In genomic region chr22:49380095-49380827, GRCh38 we compare ENCODE assay signal across 30 cellular contexts.
DNase-seq lines count a peak whose midpoint lies in the region; ATAC-seq and TF ChIP-seq lines count a peak whose summit lies in the region.
"Had no signal": no experiment of that assay in that cellular context is flagged by ENCODE, and none has a peak within 500 bp of the region (broad histone marks: within the 10 kb centered on the region; RNA-seq: fewer than 3 reads in every experiment).

No MANE protein-coding gene starts in this region.

- no peaks in the 10 kb centered on the region for H3K36me3 Mint-ChIP-seq in memory B cell
- H3K36me3 Mint-ChIP-seq: activated naive CD8-positive, alpha-beta T cell treated with anti-CD3 and anti-CD28 coated beads for 36 hours; naive thymus-derived CD4-positive, alpha-beta T cell had no signal

- peaks cover 52% of the 10 kb centered on the region for H3K9me3 ChIP-seq in BLaER1
- peaks cover 60% of the 10 kb centered on the region for H3K9me3 ChIP-seq in OCI-LY7 (ENCODE audit: low read length)
- H3K9me3 ChIP-seq: BE2C, prostate gland, sigmoid colon, stomach, thyroid gland had no signal

- no peak for TF ChIP-seq CTCF in OCI-LY7 (conservative IDR thresholded peaks at IDR 0.05; ENCODE audit: low read length)

- intact Hi-C loops in OCI-LY7 (cut with micrococcal nuclease; ENCODE audit: unreplicated experiment) = loop anchor here (1.0 to 2.0 kb wide), 2 partner anchors 20 to 29 kb away; no protein-coding TSS in a partner anchor

- H4K20me1 ChIP-seq in BLaER1 (no peaks in the 10 kb centered on the region), OCI-LY7 (ENCODE audit: insufficient read depth, low read length) (no peaks in the 10 kb centered on the region)

- CTCF ChIA-PET in OCI-LY7 (lab: Charles Lee; ENCODE audit: unreplicated experiment) = no interaction called here

- H3K36me3 ChIP-seq in BLaER1 (no peaks in the 10 kb centered on the region), OCI-LY7 (ENCODE audit: insufficient read depth, low read length) (peaks cover 36% of the 10 kb centered on the region)
- H3K36me3 ChIP-seq: BE2C, prostate gland, sigmoid colon, SJCRH30, stomach, thyroid gland had no signal

- POLR2A ChIA-PET in OCI-LY7 (lab: Charles Lee) = interaction anchor here (0.8 to 2.1 kb wide), 7 partner anchors 9 to 1276 kb away, joined by 3 to 10 read pairs (median 5); no protein-coding TSS in a partner anchor

- BruUV-seq in OCI-LY7 (replicated peaks; lab: Mats Ljungman, UMichigan) = TSS peak; percentile 99

- DNase-seq in G401 (ENCODE audit: low spot score) (peak; percentile 35), OCI-LY7 (ENCODE audit: low spot score) (peak; percentile 96), memory B cell (ENCODE audit: low spot score in 2 of 2) (peak in 1 of 2 donors; percentile 4), T-helper 9 cell (no peak), DMS114 treated with DMSO at 0.1 percent for 48 hours (lab: John Stamatoyannopoulos, UW; ENCODE audit: unreplicated experiment) (no peak)
- no peak for DNase-seq in activated CD4-positive, alpha-beta T cell treated with anti-CD3 and anti-CD28 coated beads for 1 hour
- DNase-seq: activated CD4-positive, alpha-beta T cell treated with anti-CD3 and anti-CD28 coated beads for 4 hours; activated gamma-delta T cell; activated naive CD8-positive, alpha-beta T cell treated with anti-CD3 and anti-CD28 coated beads for 36 hours; activated T-cell treated with anti-CD3 and anti-CD28 coated beads, Interleukin-2, amount 50 U/mL, for 4 hours; BE2C; caudate nucleus; DMS 273 treated with DMSO at 0.1 percent for 48 hours; effector memory CD8-positive, alpha-beta T cell; GM23248; left ventricle myocardium superior; midbrain; naive thymus-derived CD4-positive, alpha-beta T cell; NCI-H187; NCI-H526 treated with DMSO at 0.1 percent for 48 hours; sigmoid colon; SJCRH30; stimulated activated CD4-positive, alpha-beta T cell treated with anti-CD3 and anti-CD28 coated beads, Interleukin-4, amount 100 ng/mL, for 1 hour; SW 1271; thyroid gland had no signal

- no peak overlapping the region for H3K4me3 Mint-ChIP-seq in memory B cell
- H3K4me3 Mint-ChIP-seq: activated naive CD8-positive, alpha-beta T cell treated with anti-CD3 and anti-CD28 coated beads for 36 hours; activated T-cell treated with anti-CD3 and anti-CD28 coated beads, Interleukin-2, amount 50 U/mL, for 4 hours; effector memory CD8-positive, alpha-beta T cell had no signal

- in situ Hi-C loops in G401 (cut with HindIII; ENCODE audit: low sequenced_read_pairs) = no loop called here

- peak; percentile 78 for ATAC-seq in memory B cell (ENCODE audit: low read depth)
- ATAC-seq: activated T-cell treated with anti-CD3 and anti-CD28 coated beads, Interleukin-2, amount 50 U/mL, for 4 hours; effector memory CD8-positive, alpha-beta T cell; esophagus mucosa; left ventricle myocardium superior; naive thymus-derived CD4-positive, alpha-beta T cell had no signal

- no peaks in the 10 kb centered on the region for H3K27me3 Mint-ChIP-seq in memory B cell

- H3K4me1 ChIP-seq in BLaER1 (peaks cover 40% of the 10 kb centered on the region), OCI-LY7 (ENCODE audit: insufficient read depth, low read length, poor library complexity, severe bottlenecking) (peaks cover 58% of the 10 kb centered on the region)
- H3K4me1 ChIP-seq: BE2C, prostate gland, sigmoid colon, SJCRH30, stomach, thyroid gland had no signal

- peaks cover 12% of the 10 kb centered on the region for H3K9me3 Mint-ChIP-seq in memory B cell
- H3K9me3 Mint-ChIP-seq: activated naive CD8-positive, alpha-beta T cell treated with anti-CD3 and anti-CD28 coated beads for 36 hours; effector memory CD8-positive, alpha-beta T cell had no signal

- peak overlapping the region; percentile 68 for H3K4me2 ChIP-seq in BLaER1
- peak overlapping the region; percentile 66 for H3K4me2 ChIP-seq in OCI-LY7 (ENCODE audit: low read length)

- H3K9me2 ChIP-seq in OCI-LY7 (ENCODE audit: insufficient read depth, low read length) = no peaks in the 10 kb centered on the region

- no peaks in the 10 kb centered on the region for H3K27me3 ChIP-seq in BLaER1
- H3K27me3 ChIP-seq: BE2C, thyroid gland had no signal

- H3K27ac ChIP-seq in BLaER1 (peak overlapping the region; percentile 96), OCI-LY7 (ENCODE audit: low read depth, low read length, poor library complexity, severe bottlenecking) (peak overlapping the region; percentile 100)
- H3K27ac ChIP-seq: GM23248, prostate gland, sigmoid colon, SJCRH30, stomach, thyroid gland, VCaP had no signal

- H3K79me2 ChIP-seq in OCI-LY7 (ENCODE audit: insufficient read depth, low read depth, low read length) = no peaks in the 10 kb centered on the region

- peak overlapping the region; percentile 71; the same call in 1 of the 2 replicates for H3K9ac ChIP-seq in BLaER1
- H3K9ac ChIP-seq: GM23248 had no signal

- peak overlapping the region; percentile 26; the same call in 1 of the 2 replicates for H2AFZ ChIP-seq in OCI-LY7 (ENCODE audit: low read length)
- H2AFZ ChIP-seq: GM23248 had no signal

- H3K4me3 ChIP-seq in BLaER1 (peak overlapping the region; percentile 31; the same call in 1 of the 2 replicates), OCI-LY7 (ENCODE audit: low read depth, low read length, poor library complexity, severe bottlenecking) (peak overlapping the region; percentile 52)
- H3K4me3 ChIP-seq: GM23248, prostate gland, sigmoid colon, SJCRH30, stomach, thyroid gland had no signal

- H3K4me1 Mint-ChIP-seq in memory B cell = peaks cover 24% of the 10 kb centered on the region
- H3K4me1 Mint-ChIP-seq: activated naive CD8-positive, alpha-beta T cell treated with anti-CD3 and anti-CD28 coated beads for 36 hours; naive thymus-derived CD4-positive, alpha-beta T cell had no signal

- peak overlapping the region; percentile 74 for H3K27ac Mint-ChIP-seq in memory B cell
- H3K27ac Mint-ChIP-seq: activated naive CD8-positive, alpha-beta T cell treated with anti-CD3 and anti-CD28 coated beads for 36 hours; effector memory CD8-positive, alpha-beta T cell; naive thymus-derived CD4-positive, alpha-beta T cell had no signal

Comparison
In these comparisons a context has a peak if more than half of its experiments do, and no peak if none do; other contexts are left out.
1. DNase-seq: peak in G401 (single experiment) and OCI-LY7 (single experiment); none in T-helper 9 cell (single experiment), DMS114 treated with DMSO at 0.1 percent for 48 hours (single experiment) and activated CD4-positive, alpha-beta T cell treated with anti-CD3 and anti-CD28 coated beads for 1 hour (single experiment).